ENCODE assay signal across 23 cellular contexts in genomic region chr1:7570311-7570710, GRCh38.
"Had no signal": no experiment of that assay in that cellular context is flagged by ENCODE, and none has a peak within 500 bp of the region (broad histone marks: within the 10 kb centered on the region; RNA-seq: fewer than 3 reads in every experiment).

No MANE protein-coding gene starts in this region.

- H3K27me3 Mint-ChIP-seq: dendritic cell treated with granulocyte-macrophage colony-stimulating factor and Interleukin-4, amounts not matched to agents 40 ng/mL and 50 ng/mL, for 4 days had no signal

- H3K9ac ChIP-seq: neural progenitor cell had no signal

- H3K4me1 Mint-ChIP-seq: activated CD4-positive, alpha-beta memory T cell treated with anti-CD3 and anti-CD28 coated beads, Interleukin-2, amount 10 ng/mL, durations not matched to agents 7 days and 5 days; naive B cell; neural progenitor cell; stimulated activated effector memory CD8-positive, alpha-beta T cell treated with anti-CD3 and anti-CD28 coated beads, Interleukin-12 subunit alpha, Interleukin-12 subunit beta, amount 100 ng/mL, for 72 hours; WTC11 had no signal

- H3K36me3 ChIP-seq: neural progenitor cell, ovary, SJCRH30, tibial artery had no signal

- H2AFZ ChIP-seq: neural progenitor cell had no signal

- FAIRE-seq: kidney had no signal

- H3K4me3 ChIP-seq: body of pancreas, lung, neural progenitor cell, ovary, SJCRH30, tibial artery had no signal

- H3K27ac ChIP-seq: body of pancreas, neural progenitor cell, ovary, SJCRH30, tibial artery had no signal

- H3K36me3 Mint-ChIP-seq: activated naive CD8-positive, alpha-beta T cell; naive B cell; neural progenitor cell; stimulated activated effector memory CD8-positive, alpha-beta T cell treated with anti-CD3 and anti-CD28 coated beads, Interleukin-12 subunit alpha, Interleukin-12 subunit beta, amount 100 ng/mL, for 72 hours; WTC11 had no signal

- ATAC-seq: activated T-cell treated with anti-CD3 and anti-CD28 coated beads, Interleukin-2, amount 50 U/mL, for 4 hours; body of pancreas; effector memory CD8-positive, alpha-beta T cell; stimulated activated effector memory CD8-positive, alpha-beta T cell treated with anti-CD3 and anti-CD28 coated beads, Interleukin-12 subunit alpha, Interleukin-12 subunit beta, amount 100 ng/mL, for 72 hours; WTC11 had no signal

- DNase-seq: activated CD4-positive, alpha-beta memory T cell treated with anti-CD3 and anti-CD28 coated beads, Interleukin-2, amount 10 ng/mL, durations not matched to agents 7 days and 5 days; activated CD4-positive, alpha-beta T cell treated with anti-CD3 and anti-CD28 coated beads for 4 hours; activated effector memory CD4-positive, alpha-beta T cell treated with Interleukin-2 at 50 U/mL for 16 hours; activated T-cell treated with anti-CD3 and anti-CD28 coated beads, Interleukin-2, amount 50 U/mL, for 4 hours; amygdala; body of pancreas; effector memory CD8-positive, alpha-beta T cell; erythroblast; hippocampal formation; midbrain; naive B cell; ovary; SJCRH30; stimulated activated CD4-positive, alpha-beta T cell treated with anti-CD3 and anti-CD28 coated beads, Interleukin-12 subunit alpha, Interleukin-12 subunit beta, amount 100 ng/mL, for 4 hours; T-helper 2 cell; tibial artery had no signal

- H3K9me3 ChIP-seq: body of pancreas, ovary, tibial artery had no signal

- H3K9me3 Mint-ChIP-seq: activated CD4-positive, alpha-beta memory T cell treated with anti-CD3 and anti-CD28 coated beads, Interleukin-2, amount 10 ng/mL, durations not matched to agents 7 days and 5 days; activated T-cell treated with anti-CD3 and anti-CD28 coated beads, Interleukin-2, amount 50 U/mL, for 4 hours; dendritic cell treated with granulocyte-macrophage colony-stimulating factor and Interleukin-4, amounts not matched to agents 40 ng/mL and 50 ng/mL, for 4 days; effector memory CD8-positive, alpha-beta T cell; neural progenitor cell; stimulated activated effector memory CD8-positive, alpha-beta T cell treated with anti-CD3 and anti-CD28 coated beads, Interleukin-12 subunit alpha, Interleukin-12 subunit beta, amount 100 ng/mL, for 72 hours had no signal

- H3K4me2 ChIP-seq: neural progenitor cell had no signal

- H3K4me1 ChIP-seq: neural progenitor cell, SJCRH30 had no signal

- H3K4me3 Mint-ChIP-seq: activated CD4-positive, alpha-beta memory T cell treated with anti-CD3 and anti-CD28 coated beads, Interleukin-2, amount 10 ng/mL, durations not matched to agents 7 days and 5 days; activated naive CD8-positive, alpha-beta T cell; activated T-cell treated with anti-CD3 and anti-CD28 coated beads, Interleukin-2, amount 50 U/mL, for 4 hours; dendritic cell treated with granulocyte-macrophage colony-stimulating factor and Interleukin-4, amounts not matched to agents 40 ng/mL and 50 ng/mL, for 4 days; effector memory CD8-positive, alpha-beta T cell; naive B cell; neural progenitor cell; stimulated activated effector memory CD8-positive, alpha-beta T cell treated with anti-CD3 and anti-CD28 coated beads, Interleukin-12 subunit alpha, Interleukin-12 subunit beta, amount 100 ng/mL, for 72 hours; WTC11 had no signal

- H3K27me3 ChIP-seq: body of pancreas, neural progenitor cell, ovary, tibial artery had no signal

- H3K27ac Mint-ChIP-seq: activated CD4-positive, alpha-beta memory T cell treated with anti-CD3 and anti-CD28 coated beads, Interleukin-2, amount 10 ng/mL, durations not matched to agents 7 days and 5 days; activated naive CD8-positive, alpha-beta T cell; dendritic cell treated with granulocyte-macrophage colony-stimulating factor and Interleukin-4, amounts not matched to agents 40 ng/mL and 50 ng/mL, for 4 days; effector memory CD8-positive, alpha-beta T cell; naive B cell; neural progenitor cell; stimulated activated effector memory CD8-positive, alpha-beta T cell treated with anti-CD3 and anti-CD28 coated beads, Interleukin-12 subunit alpha, Interleukin-12 subunit beta, amount 100 ng/mL, for 72 hours; WTC11 had no signal
